Comparison of ENCODE assay signal across 11 cellular contexts in the genomic region with DNA sequence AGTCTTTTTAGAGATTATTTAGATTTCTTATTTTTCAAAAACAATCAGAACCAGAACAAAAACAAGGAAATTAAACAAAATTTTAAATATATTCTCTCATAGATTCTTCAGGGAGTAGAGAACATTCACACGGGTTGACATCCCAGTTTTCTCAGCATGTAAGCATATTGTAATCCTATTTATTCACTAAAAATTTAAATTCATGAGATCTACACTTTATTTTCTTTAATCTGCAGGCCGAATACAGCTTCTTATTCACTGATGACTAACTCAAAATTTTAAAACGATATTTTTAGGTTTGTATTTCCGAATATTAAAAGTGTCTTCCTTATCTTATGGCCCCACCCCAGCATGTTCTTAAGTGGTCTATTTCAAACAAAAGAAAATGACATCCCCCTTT.
"Had no signal": no experiment of that assay in that cellular context is flagged by ENCODE, and none has a peak within 500 bp of the region (broad histone marks: within the 10 kb centered on the region; RNA-seq: fewer than 3 reads in every experiment).

No MANE protein-coding gene starts in this region.

- H3K27ac Mint-ChIP-seq: activated naive CD4-positive, alpha-beta T cell treated with anti-CD3 and anti-CD28 coated beads, Interleukin-2, amount 50 U/mL, for 72 hours; naive thymus-derived CD8-positive, alpha-beta T cell; T-helper 2 cell treated with Interferon-gamma antibody and Interleukin-4, amounts not matched to agents 5 μg/mL and 100 μg/mL, for 36 hours had no signal

- H3K4me3 Mint-ChIP-seq: naive thymus-derived CD8-positive, alpha-beta T cell; T-helper 2 cell treated with Interferon-gamma antibody and Interleukin-4, amounts not matched to agents 5 μg/mL and 100 μg/mL, for 36 hours had no signal

- H3K9me3 ChIP-seq: gastrocnemius medialis, tibial nerve had no signal

- H3K27me3 Mint-ChIP-seq: naive thymus-derived CD8-positive, alpha-beta T cell had no signal

- H3K9me3 Mint-ChIP-seq: naive thymus-derived CD8-positive, alpha-beta T cell; T-helper 2 cell treated with Interferon-gamma antibody and Interleukin-4, amounts not matched to agents 5 μg/mL and 100 μg/mL, for 36 hours had no signal

- H3K36me3 Mint-ChIP-seq: activated naive CD4-positive, alpha-beta T cell treated with anti-CD3 and anti-CD28 coated beads, Interleukin-2, amount 50 U/mL, for 72 hours; naive thymus-derived CD8-positive, alpha-beta T cell had no signal

- H3K27ac ChIP-seq: gastrocnemius medialis had no signal

- H3K4me1 ChIP-seq: gastrocnemius medialis had no signal

- DNase-seq: amygdala; dorsolateral prefrontal cortex; gastrocnemius medialis; kidney; naive thymus-derived CD8-positive, alpha-beta T cell; nucleus accumbens; stimulated activated CD4-positive, alpha-beta T cell treated with anti-CD3 and anti-CD28 coated beads, Interleukin-4, amount 100 ng/mL, for 24 hours had no signal

- H3K36me3 ChIP-seq: gastrocnemius medialis, tibial nerve had no signal

- H3K4me3 ChIP-seq: gastrocnemius medialis, tibial nerve had no signal

- H3K4me1 Mint-ChIP-seq: naive thymus-derived CD8-positive, alpha-beta T cell had no signal

- ATAC-seq: activated CD4-positive, CD25-positive, alpha-beta regulatory T cell treated with anti-CD3 and anti-CD28 coated beads, Interleukin-2, amount 50 U/mL, for 24 hours; activated naive CD4-positive, alpha-beta T cell treated with anti-CD3 and anti-CD28 coated beads, Interleukin-2, amount 50 U/mL, for 72 hours; gastrocnemius medialis; naive thymus-derived CD8-positive, alpha-beta T cell had no signal

- H3K27me3 ChIP-seq: gastrocnemius medialis, tibial nerve had no signal
